ENCODE assay signal across 16 cellular contexts in genomic region chr5:15007549-15008142, GRCh38.
DNase-seq lines count a peak whose midpoint lies in the region; FAIRE-seq and TF ChIP-seq lines count a peak whose summit lies in the region.
"Had no signal": no experiment of that assay in that cellular context is flagged by ENCODE, and none has a peak within 500 bp of the region (broad histone marks: within the 10 kb centered on the region; RNA-seq: fewer than 3 reads in every experiment).

No MANE protein-coding gene starts in this region.

- no peaks in the 10 kb centered on the region for H3K36me3 Mint-ChIP-seq in astrocyte (ENCODE audit: low read depth, unreplicated experiment)
- H3K36me3 Mint-ChIP-seq in activated naive CD4-positive, alpha-beta T cell treated with anti-CD3 and anti-CD28 coated beads, Interleukin-2, amount 10 ng/mL, durations not matched to agents 7 days and 5 days, result no peaks in the 10 kb centered on the region
- H3K36me3 Mint-ChIP-seq: CD4-positive, CD25-positive, alpha-beta regulatory T cell had no signal

- WGBS in transverse colon (ENCODE audit: low coverage in 1 of 2), 2 donors, result 62 to 70% methylated on average over 7 of the region's 7 CpGs

- H3K27me3 ChIP-seq in astrocyte (ENCODE audit: insufficient read depth, low read length) (no peaks in the 10 kb centered on the region), muscle layer of duodenum (ENCODE audit: low read depth, low read length) (no peaks in the 10 kb centered on the region), transverse colon (no peaks in the 10 kb centered on the region)
- no peaks in the 10 kb centered on the region for H3K27me3 ChIP-seq in effector memory CD4-positive, alpha-beta T cell (replicated peaks; ENCODE audit: control insufficient read depth, insufficient read depth, low read length, poor library complexity, severe bottlenecking)

- no peak for TF ChIP-seq EP300 in transverse colon (IDR thresholded peaks at IDR 0.05; ENCODE audit: low read depth)

- H3K4me3 ChIP-seq in astrocyte (ENCODE audit: insufficient read depth, low read depth, low read length), result no peak overlapping the region
- H3K4me3 ChIP-seq in muscle layer of duodenum (ENCODE audit: low read depth in 1 of 2, low read length in 2 of 2), result no peak overlapping the region
- H3K4me3 ChIP-seq in transverse colon, result no peak overlapping the region
- no peak overlapping the region for H3K4me3 ChIP-seq in effector memory CD4-positive, alpha-beta T cell (ENCODE audit: insufficient read depth, low read depth, low read length, poor library complexity, severe bottlenecking)

- H3K9ac ChIP-seq in astrocyte (ENCODE audit: low read length), result no peak overlapping the region

- FAIRE-seq in astrocyte (lab: Jason Lieb, UNC), result no peak
- FAIRE-seq: colon had no signal

- no peak for TF ChIP-seq POLR2A in transverse colon (IDR thresholded peaks at IDR 0.05)

- H3K4me1 ChIP-seq in astrocyte (ENCODE audit: insufficient read depth, low read length), result peaks cover 22% of the 10 kb centered on the region
- H3K4me1 ChIP-seq in muscle layer of duodenum (ENCODE audit: control insufficient read depth in 1 of 2, insufficient read depth in 2 of 2, low read length in 2 of 2), result peaks cover 0 to 5% of the 10 kb centered on the region in 2 donors
- peaks cover 13 to 41% (median 28%) of the 10 kb centered on the region in 4 donors for H3K4me1 ChIP-seq in transverse colon
- H3K4me1 ChIP-seq in effector memory CD4-positive, alpha-beta T cell (ENCODE audit: control insufficient read depth, insufficient read depth, low read length, poor library complexity, severe bottlenecking), result no peaks in the 10 kb centered on the region

- H3K4me3 Mint-ChIP-seq in astrocyte (ENCODE audit: unreplicated experiment), result no peak overlapping the region
- H3K4me3 Mint-ChIP-seq in activated naive CD4-positive, alpha-beta T cell treated with anti-CD3 and anti-CD28 coated beads, Interleukin-2, amount 10 ng/mL, durations not matched to agents 7 days and 5 days, result no peak overlapping the region
- H3K4me3 Mint-ChIP-seq: activated B cell treated with CpG ODN at 0.5 μM for 24 hours; CD4-positive, CD25-positive, alpha-beta regulatory T cell; nephron progenitor cell; T-helper 17 cell had no signal

- H3K79me2 ChIP-seq in astrocyte (ENCODE audit: insufficient read depth, low read length), result no peaks in the 10 kb centered on the region

- intact Hi-C loops in transverse colon (cut with DNase I; ENCODE audit: low total_unique reads), result no loop called here

- in situ Hi-C loops in transverse colon (cut with MboI; ENCODE audit: low pct_ligation_motif_present in 1 of 4, low pct_unique_long_range_greater_than_20kb in 1 of 4, low sequenced_read_pairs in 3 of 4), result loop anchor here (10.0 to 25.0 kb wide), 6 partner anchors 53 to 1020 kb away; partner anchors contain the start of gene ANKH (in 1 of the 4)

- H3K27ac ChIP-seq in astrocyte (ENCODE audit: low read depth, low read length) (no peak overlapping the region), muscle layer of duodenum (ENCODE audit: low read length) (peak overlapping the region; percentile 5), transverse colon (peak overlapping the region; percentile 76 to 81 (median 78))
- no peak overlapping the region for H3K27ac ChIP-seq in effector memory CD4-positive, alpha-beta T cell (ENCODE audit: insufficient read depth, low read length, poor library complexity, severe bottlenecking)

- H3K27ac Mint-ChIP-seq in astrocyte (ENCODE audit: unreplicated experiment), result peak overlapping the region; percentile 99
- no peak overlapping the region for H3K27ac Mint-ChIP-seq in activated naive CD4-positive, alpha-beta T cell treated with anti-CD3 and anti-CD28 coated beads, Interleukin-2, amount 10 ng/mL, durations not matched to agents 7 days and 5 days
- H3K27ac Mint-ChIP-seq: activated B cell treated with CpG ODN at 0.5 μM for 24 hours; CD4-positive, CD25-positive, alpha-beta regulatory T cell; nephron progenitor cell had no signal

- CTCF ChIA-PET in activated naive CD4-positive, alpha-beta T cell treated with anti-CD3 and anti-CD28 coated beads, Interleukin-2, amount 10 ng/mL, durations not matched to agents 7 days and 5 days (lab: Charles Lee), result interaction anchor here (2.5 to 9.8 kb wide), 2 partner anchors 282 to 322 kb away, joined by 8 to 153 read pairs; no protein-coding TSS in a partner anchor

- DNase-seq in DMS53 (lab: John Stamatoyannopoulos, UW) (peak; percentile 25), DMS53 treated with DMSO at 0.1 percent for 48 hours (lab: John Stamatoyannopoulos, UW; ENCODE audit: unreplicated experiment) (no peak), astrocyte (ENCODE audit: low read depth) (no peak), transverse colon (no peak), T1000 (lab: John Stamatoyannopoulos, UW) (no peak)
- DNase-seq in activated naive CD4-positive, alpha-beta T cell treated with anti-CD3 and anti-CD28 coated beads, Interleukin-2, amount 10 ng/mL, durations not matched to agents 7 days and 5 days, result no peak
- DNase-seq in effector memory CD4-positive, alpha-beta T cell, result no peak
- DNase-seq: activated B cell treated with CpG ODN at 0.5 μM for 24 hours; CD4-positive, CD25-positive, alpha-beta regulatory T cell; Karpas-422; nephron progenitor cell; NK-92 treated with Interleukin-12 subunit alpha and Interleukin-12 subunit beta, amount 100 ng/mL, for 24 hours; SIG-M5; T-helper 17 cell had no signal

- H3K9me3 Mint-ChIP-seq in astrocyte (ENCODE audit: unreplicated experiment), result no peaks in the 10 kb centered on the region
- no peaks in the 10 kb centered on the region for H3K9me3 Mint-ChIP-seq in activated naive CD4-positive, alpha-beta T cell treated with anti-CD3 and anti-CD28 coated beads, Interleukin-2, amount 10 ng/mL, durations not matched to agents 7 days and 5 days
- H3K9me3 Mint-ChIP-seq: activated B cell treated with CpG ODN at 0.5 μM for 24 hours; CD4-positive, CD25-positive, alpha-beta regulatory T cell; nephron progenitor cell had no signal

- H3K4me2 ChIP-seq in astrocyte (ENCODE audit: low read length), result no peak overlapping the region

- TF ChIP-seq CTCF in astrocyte (IDR thresholded peaks at IDR 0.05; ENCODE audit: insufficient read depth, low read depth, low read length) (no peak), transverse colon (IDR thresholded peaks at IDR 0.05) (no peak)

- H3K4me1 Mint-ChIP-seq in astrocyte (ENCODE audit: low read depth, unreplicated experiment), result peaks cover 27% of the 10 kb centered on the region
- peaks cover 2% of the 10 kb centered on the region for H3K4me1 Mint-ChIP-seq in activated naive CD4-positive, alpha-beta T cell treated with anti-CD3 and anti-CD28 coated beads, Interleukin-2, amount 10 ng/mL, durations not matched to agents 7 days and 5 days
- H3K4me1 Mint-ChIP-seq: activated B cell treated with CpG ODN at 0.5 μM for 24 hours, nephron progenitor cell had no signal

- H3K9me3 ChIP-seq in astrocyte (ENCODE audit: insufficient read depth, low read depth, low read length) (no peaks in the 10 kb centered on the region), muscle layer of duodenum (ENCODE audit: control insufficient read depth in 1 of 2, low read length in 2 of 2) (no peaks in the 10 kb centered on the region), transverse colon (no peaks in the 10 kb centered on the region)
- H3K9me3 ChIP-seq in effector memory CD4-positive, alpha-beta T cell (ENCODE audit: control insufficient read depth, low read length), result no peaks in the 10 kb centered on the region

- no peaks in the 10 kb centered on the region for H4K20me1 ChIP-seq in astrocyte (ENCODE audit: insufficient read depth, low read length)

- H2AFZ ChIP-seq in astrocyte (ENCODE audit: low read depth, low read length), result no peak overlapping the region

- H3K36me3 ChIP-seq in astrocyte (ENCODE audit: insufficient read depth, low read length) (no peaks in the 10 kb centered on the region), muscle layer of duodenum (ENCODE audit: control insufficient read depth in 1 of 2, insufficient read depth in 2 of 2, low read length in 2 of 2) (no peaks in the 10 kb centered on the region), transverse colon (no peaks in the 10 kb centered on the region)
- no peaks in the 10 kb centered on the region for H3K36me3 ChIP-seq in effector memory CD4-positive, alpha-beta T cell (ENCODE audit: control insufficient read depth, insufficient read depth, low read length)

- H3K27me3 Mint-ChIP-seq in astrocyte (ENCODE audit: low read depth, unreplicated experiment), result no peaks in the 10 kb centered on the region
- peaks cover 24% of the 10 kb centered on the region for H3K27me3 Mint-ChIP-seq in activated naive CD4-positive, alpha-beta T cell treated with anti-CD3 and anti-CD28 coated beads, Interleukin-2, amount 10 ng/mL, durations not matched to agents 7 days and 5 days

Comparison
In these comparisons a context has a peak if more than half of its experiments do, and no peak if none do; other contexts are left out.
1. H3K27ac ChIP-seq: peak in muscle layer of duodenum (single experiment) and transverse colon (4 of 4); none in astrocyte (single experiment) and effector memory CD4-positive, alpha-beta T cell (single experiment).